19 cellular contexts compared by ENCODE assay signal in the genomic region with DNA sequence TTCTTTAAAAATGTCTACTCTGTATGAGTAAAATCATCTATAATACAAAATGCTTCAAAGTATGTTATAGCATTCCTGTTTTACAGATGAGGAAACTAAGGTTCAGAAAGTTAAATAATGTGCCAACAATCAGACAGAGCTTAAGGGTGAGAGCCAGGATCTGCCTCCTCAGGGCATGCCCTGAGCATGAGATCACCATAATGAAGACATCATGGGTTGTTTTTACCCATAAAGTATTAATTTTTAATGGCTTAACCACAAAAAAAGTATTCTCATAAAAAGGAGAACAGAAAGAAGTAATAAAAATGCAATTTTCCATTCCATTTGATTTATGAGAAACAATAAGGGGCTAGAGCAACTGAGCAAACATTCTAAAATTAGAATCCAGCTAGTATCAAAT.
DNase-seq lines count a peak whose midpoint lies in the region; ATAC-seq, FAIRE-seq and TF ChIP-seq lines count a peak whose summit lies in the region.
"Had no signal": no experiment of that assay in that cellular context is flagged by ENCODE, and none has a peak within 500 bp of the region (broad histone marks: within the 10 kb centered on the region; RNA-seq: fewer than 3 reads in every experiment).

No MANE protein-coding gene starts in this region.

- no peak overlapping the region for H3K4me3 Mint-ChIP-seq in stimulated activated naive B cell treated with anti-CD40 and anti-IgM and Interleukin-4, amounts not matched to agents 10 μg/mL and 1 μg/mL and 100 μg/mL, for 72 hours
- no peak overlapping the region for H3K4me3 Mint-ChIP-seq in naive thymus-derived CD8-positive, alpha-beta T cell
- H3K4me3 Mint-ChIP-seq: GM23338 had no signal

- no peak for TF ChIP-seq POLR2A in lower leg skin (IDR thresholded peaks at IDR 0.05)

- H3K27me3 ChIP-seq in RWPE2 (ENCODE audit: insufficient read depth, poor library complexity, severe bottlenecking): peaks cover 15% of the 10 kb centered on the region
- no peaks in the 10 kb centered on the region for H3K27me3 ChIP-seq in SJCRH30

- POLR2A ChIA-PET in naive thymus-derived CD8-positive, alpha-beta T cell (lab: Charles Lee): no interaction called here

- no peak overlapping the region for H3K27ac Mint-ChIP-seq in stimulated activated naive B cell treated with anti-CD40 and anti-IgM and Interleukin-4, amounts not matched to agents 10 μg/mL and 1 μg/mL and 100 μg/mL, for 72 hours
- no peak overlapping the region for H3K27ac Mint-ChIP-seq in naive thymus-derived CD8-positive, alpha-beta T cell
- H3K27ac Mint-ChIP-seq: GM23338 had no signal

- DNase-seq in ELR (ENCODE audit: low read depth): peak; percentile 13
- no peak for DNase-seq in RWPE2 (ENCODE audit: low spot score)
- peak; percentile 14 for DNase-seq in myocyte (ENCODE audit: low read depth)
- DNase-seq in SJCRH30: no peak
- DNase-seq in lower leg skin (ENCODE audit: low spot score in 2 of 2): no peak
- DNase-seq in stimulated activated naive B cell treated with anti-CD40 and anti-IgM and Interleukin-4, amounts not matched to agents 10 μg/mL and 1 μg/mL and 100 μg/mL, for 72 hours: no peak
- DNase-seq in naive thymus-derived CD8-positive, alpha-beta T cell: no peak
- DNase-seq: C1 segment of cervical spinal cord, DMS 273 treated with DMSO at 0.1 percent for 48 hours, KG1, NCI-H1092 treated with DMSO at 0.1 percent for 48 hours, NCI-H2081 treated with DMSO at 0.1 percent for 48 hours, NCI-H524, SHP77 had no signal

- H3K27ac ChIP-seq in RWPE2 (ENCODE audit: poor library complexity, severe bottlenecking) (no peak overlapping the region), SJCRH30 (no peak overlapping the region)

- TF ChIP-seq CTCF in RWPE2 (IDR thresholded peaks at IDR 0.05; ENCODE audit: poor library complexity, severe bottlenecking) (no peak), lower leg skin (IDR thresholded peaks at IDR 0.05) (no peak)

- H3K4me1 ChIP-seq in RWPE2 (ENCODE audit: insufficient read depth, poor library complexity, severe bottlenecking) (peaks cover 4% of the 10 kb centered on the region), SJCRH30 (no peaks in the 10 kb centered on the region)

- ATAC-seq in RWPE2 (ENCODE audit: low read depth): peak; percentile 21; the same call in 1 of the 3 replicates
- no peak for ATAC-seq in stimulated activated naive B cell treated with anti-CD40 and anti-IgM and Interleukin-4, amounts not matched to agents 10 μg/mL and 1 μg/mL and 100 μg/mL, for 72 hours (replicated peaks)
- ATAC-seq in naive thymus-derived CD8-positive, alpha-beta T cell: no peak
- ATAC-seq: GM23338, HCT116, HepG2, Panc1 had no signal

- no peak overlapping the region for H3K4me3 ChIP-seq in RWPE2 (ENCODE audit: severe bottlenecking)
- H3K4me3 ChIP-seq in SJCRH30: no peak overlapping the region
- no peak overlapping the region for H3K4me3 ChIP-seq in lower leg skin (ENCODE audit: low read depth, poor library complexity, severe bottlenecking)
- H3K4me3 ChIP-seq: GM23338 had no signal

- intact Hi-C loops in lower leg skin (cut with DNase I; ENCODE audit: low total_unique reads): no loop called here

- peak; percentile 96 for FAIRE-seq in endometrium (lab: Jason Lieb, UNC)
- FAIRE-seq: HepG2 had no signal

- H3K9me3 Mint-ChIP-seq in stimulated activated naive B cell treated with anti-CD40 and anti-IgM and Interleukin-4, amounts not matched to agents 10 μg/mL and 1 μg/mL and 100 μg/mL, for 72 hours: peaks cover 0 to 2% of the 10 kb centered on the region in 2 donors
- H3K9me3 Mint-ChIP-seq in naive thymus-derived CD8-positive, alpha-beta T cell: peaks cover 1 to 33% (median 13%) of the 10 kb centered on the region in 9 donors
- H3K9me3 Mint-ChIP-seq: GM23338 had no signal

- H3K36me3 ChIP-seq in RWPE2 (ENCODE audit: low read depth) (no peaks in the 10 kb centered on the region), SJCRH30 (no peaks in the 10 kb centered on the region)

- no peaks in the 10 kb centered on the region for H3K9me3 ChIP-seq in RWPE2 (ENCODE audit: severe bottlenecking)
- H3K9me3 ChIP-seq in SJCRH30 (replicated peaks): no peaks in the 10 kb centered on the region

- no peaks in the 10 kb centered on the region for H3K27me3 Mint-ChIP-seq in stimulated activated naive B cell treated with anti-CD40 and anti-IgM and Interleukin-4, amounts not matched to agents 10 μg/mL and 1 μg/mL and 100 μg/mL, for 72 hours
- no peaks in the 10 kb centered on the region for H3K27me3 Mint-ChIP-seq in naive thymus-derived CD8-positive, alpha-beta T cell

- no peaks in the 10 kb centered on the region for H3K36me3 Mint-ChIP-seq in stimulated activated naive B cell treated with anti-CD40 and anti-IgM and Interleukin-4, amounts not matched to agents 10 μg/mL and 1 μg/mL and 100 μg/mL, for 72 hours
- no peaks in the 10 kb centered on the region for H3K36me3 Mint-ChIP-seq in naive thymus-derived CD8-positive, alpha-beta T cell

- H3K4me1 Mint-ChIP-seq in stimulated activated naive B cell treated with anti-CD40 and anti-IgM and Interleukin-4, amounts not matched to agents 10 μg/mL and 1 μg/mL and 100 μg/mL, for 72 hours: no peaks in the 10 kb centered on the region
- H3K4me1 Mint-ChIP-seq in naive thymus-derived CD8-positive, alpha-beta T cell: no peaks in the 10 kb centered on the region

Comparison
In these comparisons a context has a peak if more than half of its experiments do, and no peak if none do; other contexts are left out.
1. DNase-seq: peak in ELR (single experiment) and myocyte (single experiment); none in RWPE2 (single experiment), SJCRH30 (0 of 2), lower leg skin (0 of 2), stimulated activated naive B cell treated with anti-CD40 and anti-IgM and Interleukin-4, amounts not matched to agents 10 μg/mL and 1 μg/mL and 100 μg/mL, for 72 hours (single experiment) and naive thymus-derived CD8-positive, alpha-beta T cell (0 of 10).